ENCODE assay signal across 9 cellular contexts in genomic region chr7:151491859-151492258, GRCh38. TPM values are rescaled to one million over a fixed set of nuclear protein-coding genes. Genes with fewer than 3 reads are reported as not detected.
A peak's percentile ranks its signal among the peaks of the same experiment; 100 is the strongest.
DNase-seq lines count a peak whose midpoint lies in the region; ATAC-seq and TF ChIP-seq lines count a peak whose summit lies in the region.
"Had no signal": no experiment of that assay in that cellular context is flagged by ENCODE, and none has a peak within 500 bp of the region (broad histone marks: within the 10 kb centered on the region; RNA-seq: fewer than 3 reads in every experiment).

No MANE protein-coding gene starts in this region.

- H3K4me1 ChIP-seq in HEK293 (ENCODE audit: control insufficient read depth, insufficient read depth, low read length) = peaks cover 15% of the 10 kb centered on the region

- CTCF ChIA-PET in HEK293 (lab: Yijun Ruan, JAX) = interaction anchor here (0.6 kb wide), 2 partner anchors 14 to 326 kb away, joined by 3 to 4 read pairs; no protein-coding TSS in a partner anchor

- H3K9me3 ChIP-seq in HEK293 (ENCODE audit: control insufficient read depth, insufficient read depth, low read depth, low read length) = no peaks in the 10 kb centered on the region
- H3K9me3 ChIP-seq: MG63 had no signal

- no peak for TF ChIP-seq CTCF in HEK293 (tag by site-specific recombination; IDR thresholded peaks at IDR 0.05)
- TF ChIP-seq CTCF in type B pancreatic cell (conservative IDR thresholded peaks at IDR 0.05) = no peak

- H3K4me3 ChIP-seq in HEK293 (ENCODE audit: low read depth, low read length) = no peak overlapping the region
- H3K4me3 ChIP-seq: MG63 had no signal

- ATAC-seq in HG02981 (IDR thresholded peaks at IDR 0.05; ENCODE audit: unreplicated experiment) (no peak), GM21717 (IDR thresholded peaks at IDR 0.05; ENCODE audit: unreplicated experiment) (no peak), HG02852 (IDR thresholded peaks at IDR 0.05; ENCODE audit: unreplicated experiment) (no peak)

- POLR2A ChIA-PET in HEK293 (lab: Yijun Ruan, JAX) = no interaction called here

- H3K4me1 Mint-ChIP-seq in type B pancreatic cell (ENCODE audit: unreplicated experiment) = peaks cover 44% of the 10 kb centered on the region

- peaks cover 3% of the 10 kb centered on the region for H3K9me3 Mint-ChIP-seq in type B pancreatic cell

- H3K27me3 Mint-ChIP-seq in type B pancreatic cell = no peaks in the 10 kb centered on the region

- peak overlapping the region; percentile 93 for H3K27ac Mint-ChIP-seq in type B pancreatic cell

- H3K4me3 Mint-ChIP-seq in type B pancreatic cell = no peak overlapping the region

- H3K36me3 Mint-ChIP-seq in type B pancreatic cell = peaks cover 17% of the 10 kb centered on the region

- H3K27ac ChIP-seq in HEK293 (ENCODE audit: extremely low read depth, low read depth, low read length) = no peak overlapping the region

- DNase-seq in SIG-M5 (lab: John Stamatoyannopoulos, UW) (peak; percentile 52), fibroblast of the conjunctiva (ENCODE audit: low read depth) (peak; percentile 60), type B pancreatic cell (ENCODE audit: extremely low spot score, unreplicated experiment) (no peak)
- DNase-seq: MG63; stimulated activated CD4-positive, alpha-beta T cell treated with anti-CD3 and anti-CD28 coated beads, Interleukin-4, amount 100 ng/mL, for 4 hours had no signal

- H3K36me3 ChIP-seq in HEK293 (ENCODE audit: control insufficient read depth in 2 of 2, insufficient read depth in 1 of 2, low read length in 2 of 2) = peaks cover 0 to 36% of the 10 kb centered on the region in 2 experiments; a peak in 1 of 3 replicates

TF ChIP-seq in HEK293, 187 proteins besides CTCF, POLR2A, EP300 and RAD21:
- TF ChIP-seq ZBTB17 (tag by site-specific recombination; IDR thresholded peaks at IDR 0.05) (no peak), ZBTB44 (tag by site-specific recombination; IDR thresholded peaks at IDR 0.05) (0 out of 2 replicates have a peak, but pooled peaks have one; percentile 21)

RNA-seq across cellular contexts. Expression of gene RHEB, which starts 27.8 kb away (rescaled TPM):
- 79.2 and 81.0 TPM in 2 replicates for total RNA-seq in type B pancreatic cell (ENCODE audit: low replicate concordance)

RNA-seq across cellular contexts. Expression of gene CRYGN, which starts 51.9 kb away (rescaled TPM):
- total RNA-seq in type B pancreatic cell (ENCODE audit: low replicate concordance) = 0.67 and 1.3 TPM in 2 replicates
